In genomic region chr1:154276797-154277196, GRCh38 we compare ENCODE assay signal across 11 cellular contexts. TPM values are rescaled to one million over a fixed set of nuclear protein-coding genes. Genes with fewer than 3 reads are reported as not detected.
A peak's percentile ranks its signal among the peaks of the same experiment; 100 is the strongest.
DNase-seq lines count a peak whose midpoint lies in the region; ATAC-seq and TF ChIP-seq lines count a peak whose summit lies in the region.
"Had no signal": no experiment of that assay in that cellular context is flagged by ENCODE, and none has a peak within 500 bp of the region (broad histone marks: within the 10 kb centered on the region; RNA-seq: fewer than 3 reads in every experiment).

No MANE protein-coding gene starts in this region.

- H3K4me3 ChIP-seq in GM23338, result no peak overlapping the region

- no peaks in the 10 kb centered on the region; the same call in 1 of the 2 replicates for H3K4me1 ChIP-seq in GM23338 (ENCODE audit: insufficient read depth)
- no peaks in the 10 kb centered on the region for H3K4me1 ChIP-seq in foreskin keratinocyte

- H3K27me3 ChIP-seq in GM23338 (ENCODE audit: insufficient read depth) (no peaks in the 10 kb centered on the region), foreskin keratinocyte (no peaks in the 10 kb centered on the region)

- H3K4me2 ChIP-seq in GM23338, result no peak overlapping the region

- H3K79me2 ChIP-seq in GM23338 (replicated peaks; ENCODE audit: insufficient read depth), result peaks cover 12% of the 10 kb centered on the region

- peaks cover 8% of the 10 kb centered on the region; the same call in 2 of the 3 replicates for H3K4me1 Mint-ChIP-seq in GM23338
- H3K4me1 Mint-ChIP-seq in WTC11, result peaks cover 11% of the 10 kb centered on the region

- H3K9me2 ChIP-seq in GM23338 (ENCODE audit: insufficient read depth), result no peaks in the 10 kb centered on the region

- H3K9me3 Mint-ChIP-seq in GM23338 (no peaks in the 10 kb centered on the region), WTC11 (no peaks in the 10 kb centered on the region)

- ATAC-seq in GM23338 (no peak), WTC11 (no peak), foreskin keratinocyte (no peak), HG02678 (IDR thresholded peaks at IDR 0.05; ENCODE audit: unreplicated experiment) (no peak)

- H3K4me3 Mint-ChIP-seq in GM23338 (no peak overlapping the region), WTC11 (no peak overlapping the region)

- H3K27me3 Mint-ChIP-seq in GM23338 (ENCODE audit: insufficient read depth, low read depth, poor library complexity) (peaks cover 8% of the 10 kb centered on the region), WTC11 (ENCODE audit: low read depth) (no peaks in the 10 kb centered on the region)

- H3K36me3 ChIP-seq in GM23338 (ENCODE audit: insufficient read depth), result peaks cover 3% of the 10 kb centered on the region

- CTCF ChIA-PET in WTC11 (lab: Charles Lee), result interaction anchor here (0.6 to 2.4 kb wide), 12 partner anchors 14 to 270 kb away, joined by 3 to 35 read pairs (median 4); partner anchors contain the start of gene ATP8B2

- TF ChIP-seq CTCF in GM23338 (conservative IDR thresholded peaks at IDR 0.05; ENCODE audit: low read depth in 2 of 2) (peak; percentile 61 to 80), WTC11 (IDR thresholded peaks at IDR 0.05) (no peak), foreskin keratinocyte (conservative IDR thresholded peaks at IDR 0.05) (peak; percentile 55)

- no peaks in the 10 kb centered on the region for H4K20me1 ChIP-seq in GM23338 (replicated peaks; ENCODE audit: insufficient read depth)

- H2AFZ ChIP-seq in GM23338, result no peak overlapping the region

- H3K36me3 Mint-ChIP-seq in GM23338 (ENCODE audit: low read depth), result peaks cover 36% of the 10 kb centered on the region
- peaks cover 15% of the 10 kb centered on the region for H3K36me3 Mint-ChIP-seq in WTC11

- no peak overlapping the region for H3K27ac ChIP-seq in GM23338 (ENCODE audit: low read depth)
- no peak overlapping the region for H3K27ac ChIP-seq in foreskin keratinocyte

- H3K27ac Mint-ChIP-seq in GM23338, result no peak overlapping the region
- H3K27ac Mint-ChIP-seq in WTC11, result no peak overlapping the region

- peaks cover 14% of the 10 kb centered on the region; the same call in 1 of the 2 replicates for H3F3A ChIP-seq in GM23338 (replicated peaks; ENCODE audit: low read depth)

- DNase-seq in CMK (ENCODE audit: low read depth) (peak; percentile 21), GM23338 (ENCODE audit: low spot score) (peak; percentile 52), WTC11 (ENCODE audit: low spot score) (peak; percentile 38), foreskin keratinocyte (no peak), AML-193 (lab: John Stamatoyannopoulos, UW) (no peak), retina (no peak), DMS114 treated with DMSO at 0.1 percent for 48 hours (lab: John Stamatoyannopoulos, UW; ENCODE audit: unreplicated experiment) (no peak)
- DNase-seq: kidney glomerular epithelial cell had no signal

- POLR2A ChIA-PET in WTC11 (lab: Charles Lee), result interaction anchor here (0.6 to 0.7 kb wide), 2 partner anchors 25 to 132 kb away, joined by 3 read pairs; no protein-coding TSS in a partner anchor

TF ChIP-seq in GM23338, 12 proteins besides CTCF, POLR2A, EP300 and RAD21 (continues in another document):
- TF ChIP-seq ZNF331 (CRISPR knock-in tag; IDR thresholded peaks at IDR 0.05; ENCODE audit: low read depth) (no peak), CREB1 (CRISPR knock-in tag; IDR thresholded peaks at IDR 0.05; ENCODE audit: low read depth) (no peak), REST (IDR thresholded peaks at IDR 0.05; ENCODE audit: unreplicated experiment) (no peak), EZH2 (IDR thresholded peaks at IDR 0.05; ENCODE audit: low read depth, unreplicated experiment) (no peak), NANOG (IDR thresholded peaks at IDR 0.05; ENCODE audit: borderline replicate concordance) (no peak)

TF ChIP-seq in WTC11, 78 proteins besides CTCF, POLR2A, EP300 and RAD21:
- TF ChIP-seq CBFB (CRISPR knock-in tag; IDR thresholded peaks at IDR 0.05; ENCODE audit: low read depth), result no peak
- TF ChIP-seq SMAD4 (CRISPR knock-in tag; IDR thresholded peaks at IDR 0.05), result no peak
- TF ChIP-seq HMGA2 (CRISPR knock-in tag; IDR thresholded peaks at IDR 0.05), result no peak
- no peak for TF ChIP-seq ZMAT4 (CRISPR knock-in tag; IDR thresholded peaks at IDR 0.05)
- no peak for TF ChIP-seq E2F4 (CRISPR knock-in tag; IDR thresholded peaks at IDR 0.05; ENCODE audit: borderline replicate concordance, low read depth)
- no peak for TF ChIP-seq NR2C2 (CRISPR knock-in tag; IDR thresholded peaks at IDR 0.05)
TF ChIP-seq in WTC11: peak in this region for 0.

RNA-seq across cellular contexts. Expression of gene HAX1, which starts 4.4 kb away (rescaled TPM):
- 72.0 and 73.2 TPM in 2 replicates for total RNA-seq in GM23338 (2014; rRNA removed; shearing (Covaris generic))
- 92.0 and 92.5 TPM in 2 replicates for polyA plus RNA-seq in GM23338 (2016; fragmentation: Nextera tagmentation; extraction: Ambion mirVana)
- total RNA-seq in WTC11 (2021), result 63.4 to 69.2 TPM (median 65.8 TPM) in 3 replicates
- 132 and 142 TPM in 2 replicates for total RNA-seq in foreskin keratinocyte
- 154 and 171 TPM in 2 replicates for polyA plus RNA-seq in foreskin keratinocyte

RNA-seq across cellular contexts. Expression of gene AQP10, which starts 44.1 kb away (rescaled TPM):
- total RNA-seq in GM23338 (2014; rRNA removed; shearing (Covaris generic)), result not detected in 2 replicates
- polyA plus RNA-seq in GM23338 (2016; fragmentation: Nextera tagmentation; extraction: Ambion mirVana), result not detected in 2 replicates
- total RNA-seq in WTC11 (2021), result not detected in 3 replicates
- total RNA-seq in foreskin keratinocyte, result 0.17 and 0.18 TPM in 2 replicates
- 0.16 and 0.17 TPM in 2 replicates for polyA plus RNA-seq in foreskin keratinocyte
- total RNA-seq: cerebellum, ureter had no signal

RNA-seq across cellular contexts. Expression of gene ATP8B2, which starts 48.5 kb away (rescaled TPM):
- 92.9 and 112 TPM in 2 replicates for total RNA-seq in GM23338 (2014; rRNA removed; shearing (Covaris generic))
- polyA plus RNA-seq in GM23338 (2016; fragmentation: Nextera tagmentation; extraction: Ambion mirVana) (8.8 and 11.0 TPM in 2 replicates), foreskin keratinocyte (9.0 and 10.0 TPM in 2 replicates)
- total RNA-seq in WTC11 (2021) (38.8 to 50.0 TPM (median 40.8 TPM) in 3 replicates), foreskin keratinocyte (21.2 and 23.1 TPM in 2 replicates)

RNA-seq across cellular contexts. Expression of gene UBAP2L, which starts 56.0 kb away (rescaled TPM):
- total RNA-seq in GM23338 (2014; rRNA removed; shearing (Covaris generic)), result 157 and 164 TPM in 2 replicates
- polyA plus RNA-seq in GM23338 (2016; fragmentation: Nextera tagmentation; extraction: Ambion mirVana) (94.9 and 98.5 TPM in 2 replicates), foreskin keratinocyte (79.5 and 90.4 TPM in 2 replicates)
- total RNA-seq in WTC11 (2021) (201 to 205 TPM (median 203 TPM) in 3 replicates), foreskin keratinocyte (107 and 122 TPM in 2 replicates)

Comparison
In these comparisons a context has a peak if more than half of its experiments do, and no peak if none do; other contexts are left out.
1. DNase-seq: peak in CMK (single experiment), GM23338 (single experiment) and WTC11 (single experiment); none in foreskin keratinocyte (0 of 2), AML-193 (0 of 2), retina (single experiment) and DMS114 treated with DMSO at 0.1 percent for 48 hours (single experiment).